17 cellular contexts compared by ENCODE assay signal in the genomic region with DNA sequence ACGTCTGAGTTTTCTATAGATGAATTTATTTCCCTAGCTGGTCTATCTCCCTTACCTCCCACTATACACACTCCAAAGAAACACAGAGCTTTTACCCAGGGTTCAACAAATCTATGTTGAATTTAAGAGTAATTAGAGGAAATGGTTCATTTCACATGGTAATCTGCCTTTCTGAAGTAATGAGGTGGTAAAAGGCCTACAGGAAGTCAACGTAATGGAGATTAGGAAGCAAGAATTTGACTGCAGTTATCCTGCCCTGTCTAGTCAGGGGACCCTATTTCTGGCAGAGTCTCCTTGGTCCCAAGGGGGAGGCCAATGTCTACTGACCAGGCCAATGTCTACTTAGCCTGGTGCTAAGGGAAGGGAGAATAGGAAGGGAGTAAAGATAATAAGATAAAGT. TPM values are rescaled to one million over a fixed set of nuclear protein-coding genes. Genes with fewer than 3 reads are reported as not detected.
DNase-seq lines count a peak whose midpoint lies in the region; ATAC-seq and TF ChIP-seq lines count a peak whose summit lies in the region.
"Had no signal": no experiment of that assay in that cellular context is flagged by ENCODE, and none has a peak within 500 bp of the region (broad histone marks: within the 10 kb centered on the region; RNA-seq: fewer than 3 reads in every experiment).

No MANE protein-coding gene starts in this region.

- H3K4me3 ChIP-seq in HUES64 (ENCODE audit: low read length) (no peak overlapping the region), OCI-LY7 (ENCODE audit: low read depth, low read length, poor library complexity, severe bottlenecking) (no peak overlapping the region), iPS-18a (ENCODE audit: low read length) (no peak overlapping the region)
- H3K4me3 ChIP-seq: BLaER1 treated with 17β-estradiol and CSF1 and Interleukin-3, amounts not matched to agents 10 nM and 100 nM; GM23248; HAP-1 had no signal

- CTCF ChIA-PET in OCI-LY7 (lab: Charles Lee; ENCODE audit: unreplicated experiment) = no interaction called here

- H3K79me2 ChIP-seq in OCI-LY7 (ENCODE audit: insufficient read depth, low read depth, low read length) = no peaks in the 10 kb centered on the region

- H3K4me2 ChIP-seq in OCI-LY7 (ENCODE audit: low read length) = no peak overlapping the region

- peak overlapping the region; percentile 14; the same call in 1 of the 2 replicates for H3K9ac ChIP-seq in ES-I3 (ENCODE audit: low read depth, low read length)
- peak overlapping the region; percentile 63 for H3K9ac ChIP-seq in HUES64 (ENCODE audit: low read depth, low read length)
- H3K9ac ChIP-seq in iPS-18a (ENCODE audit: low read length) = peak overlapping the region; percentile 62
- H3K9ac ChIP-seq: BLaER1 treated with 17β-estradiol and CSF1 and Interleukin-3, amounts not matched to agents 10 nM and 100 nM; GM23248 had no signal

- H3K9me2 ChIP-seq in OCI-LY7 (ENCODE audit: insufficient read depth, low read length) = no peaks in the 10 kb centered on the region

- WGBS in HUES64 = 31% methylated on average over 1 of the region's 2 CpGs

- H3K36me3 ChIP-seq in ES-I3 (ENCODE audit: insufficient read depth, low read length) (no peaks in the 10 kb centered on the region), HUES64 (ENCODE audit: insufficient read depth, low read length) (no peaks in the 10 kb centered on the region), OCI-LY7 (ENCODE audit: insufficient read depth, low read length) (no peaks in the 10 kb centered on the region), iPS-18a (ENCODE audit: control insufficient read depth, low read depth, low read length) (no peaks in the 10 kb centered on the region)
- H3K36me3 ChIP-seq: BLaER1 treated with 17β-estradiol and CSF1 and Interleukin-3, amounts not matched to agents 10 nM and 100 nM; HAP-1 had no signal

- no peak for DNase-seq in OCI-LY7 (ENCODE audit: low spot score)
- no peak for DNase-seq in NCI-H345 treated with DMSO at 0.1 percent for 48 hours (lab: John Stamatoyannopoulos, UW; ENCODE audit: unreplicated experiment)
- no peak for DNase-seq in NCI-H2029 treated with DMSO at 0.1 percent for 48 hours (lab: John Stamatoyannopoulos, UW)
- DNase-seq: 8988T; ACHN; CD4-positive, CD25-positive, alpha-beta regulatory T cell; DMS53; GM23248 had no signal

- H4K20me1 ChIP-seq in OCI-LY7 (ENCODE audit: insufficient read depth, low read length) = no peaks in the 10 kb centered on the region
- H4K20me1 ChIP-seq: BLaER1 treated with 17β-estradiol and CSF1 and Interleukin-3, amounts not matched to agents 10 nM and 100 nM had no signal

- no peak for TF ChIP-seq CTCF in OCI-LY7 (conservative IDR thresholded peaks at IDR 0.05; ENCODE audit: low read length)

- H2AFZ ChIP-seq in OCI-LY7 (ENCODE audit: low read length) = peak overlapping the region; percentile 17; the same call in 1 of the 2 replicates

- POLR2A ChIA-PET in OCI-LY7 (lab: Charles Lee) = interaction anchor here (0.6 to 1.2 kb wide), 4 partner anchors 251 to 924 kb away, joined by 3 read pairs; no protein-coding TSS in a partner anchor

- H3K9me3 ChIP-seq in ES-I3 (ENCODE audit: control insufficient read depth, insufficient read depth, low read length) (no peaks in the 10 kb centered on the region), HUES64 (ENCODE audit: insufficient read depth, low read depth, low read length) (no peaks in the 10 kb centered on the region), OCI-LY7 (ENCODE audit: low read length) (no peaks in the 10 kb centered on the region), iPS-18a (ENCODE audit: control insufficient read depth, low read depth, low read length) (no peaks in the 10 kb centered on the region)
- H3K9me3 ChIP-seq: BLaER1 treated with 17β-estradiol and CSF1 and Interleukin-3, amounts not matched to agents 10 nM and 100 nM; HAP-1 had no signal

- H3K27ac ChIP-seq in HUES64 (ENCODE audit: low read depth, low read length) (peak overlapping the region; percentile 93), OCI-LY7 (ENCODE audit: low read depth, low read length, poor library complexity, severe bottlenecking) (no peak overlapping the region), iPS-18a (ENCODE audit: low read length) (peak overlapping the region; percentile 78)
- H3K27ac ChIP-seq: GM23248, HL-60 had no signal

- H3K27me3 ChIP-seq in HUES64 (ENCODE audit: insufficient read depth, low read length) (no peaks in the 10 kb centered on the region), iPS-18a (ENCODE audit: control insufficient read depth, insufficient read depth, low read length) (no peaks in the 10 kb centered on the region)
- H3K27me3 ChIP-seq: BLaER1 treated with 17β-estradiol and CSF1 and Interleukin-3, amounts not matched to agents 10 nM and 100 nM had no signal

- no TSS peak for BruUV-seq in OCI-LY7 (replicated peaks; lab: Mats Ljungman, UMichigan)

- peaks cover 20% of the 10 kb centered on the region for H3K4me1 ChIP-seq in ES-I3 (ENCODE audit: insufficient read depth, low read length)
- peaks cover 30% of the 10 kb centered on the region for H3K4me1 ChIP-seq in HUES64 (ENCODE audit: insufficient read depth, low read length)
- H3K4me1 ChIP-seq in OCI-LY7 (ENCODE audit: insufficient read depth, low read length, poor library complexity, severe bottlenecking) = peaks cover 17% of the 10 kb centered on the region
- peaks cover 21% of the 10 kb centered on the region for H3K4me1 ChIP-seq in iPS-18a (ENCODE audit: control insufficient read depth, low read depth, low read length)

- no peak for ATAC-seq in activated CD4-positive, CD25-positive, alpha-beta regulatory T cell treated with anti-CD3 and anti-CD28 coated beads, Interleukin-2, amount 50 U/mL, for 24 hours
- no peak for ATAC-seq in HG02763 (IDR thresholded peaks at IDR 0.05; ENCODE audit: unreplicated experiment)

- intact Hi-C loops in OCI-LY7 (cut with micrococcal nuclease; ENCODE audit: unreplicated experiment) = no loop called here

RNA-seq across cellular contexts. Expression of a gene that starts 21.4 kb away (rescaled TPM):
- polyA plus RNA-seq in HUES64 (2013, experiment 1 of 2) = 34.6 TPM
- polyA plus RNA-seq in HUES64 (2013, experiment 2 of 2) = 32.8 TPM
- total RNA-seq in OCI-LY7 (2014; rRNA removed; shearing (Covaris generic)) = 18.0 and 20.4 TPM in 2 replicates
- 35.8 and 39.2 TPM in 2 replicates for total RNA-seq in OCI-LY7 (2022)

RNA-seq across cellular contexts. Expression of a gene that starts 25.1 kb away (rescaled TPM):
- 1.2 TPM for polyA plus RNA-seq in HUES64 (2013, experiment 1 of 2)
- 2.7 TPM for polyA plus RNA-seq in HUES64 (2013, experiment 2 of 2)
- 12.8 and 13.0 TPM in 2 replicates for total RNA-seq in OCI-LY7 (2014; rRNA removed; shearing (Covaris generic))
- total RNA-seq in OCI-LY7 (2022) = 18.9 and 19.4 TPM in 2 replicates
- total RNA-seq: CD4-positive, CD25-positive, alpha-beta regulatory T cell had no signal
- polyA plus RNA-seq: IgD-negative memory B cell had no signal
